18 cellular contexts compared by ENCODE assay signal in the genomic region with DNA sequence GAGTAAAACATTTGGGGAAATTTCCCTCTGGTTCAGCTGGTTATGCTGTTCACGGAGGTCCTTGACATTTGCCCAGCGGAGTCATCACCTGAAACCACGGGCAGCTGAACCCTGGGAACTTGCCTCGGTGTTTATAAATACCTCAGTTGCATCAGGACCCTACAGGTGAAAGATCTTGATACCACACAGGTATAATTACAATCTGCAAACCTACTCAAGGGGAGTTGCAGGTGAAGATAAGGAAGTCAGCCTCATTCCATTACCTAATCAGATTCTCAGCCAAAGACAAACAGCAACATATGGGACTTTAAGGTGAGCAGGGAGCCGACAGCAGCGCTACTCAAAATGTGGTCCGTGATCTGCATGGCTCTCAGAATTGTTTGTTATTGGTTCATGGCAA.
"Had no signal": no experiment of that assay in that cellular context is flagged by ENCODE, and none has a peak within 500 bp of the region (broad histone marks: within the 10 kb centered on the region; RNA-seq: fewer than 3 reads in every experiment).

No MANE protein-coding gene starts in this region.

- H3K27me3 ChIP-seq: colonic mucosa, neutrophil, right atrium auricular region, stomach, transverse colon had no signal

- ATAC-seq: left colon; naive thymus-derived CD4-positive, alpha-beta T cell had no signal

- H3K27ac ChIP-seq: colonic mucosa, neutrophil, right atrium auricular region, stomach, thoracic aorta, transverse colon had no signal

- H3K4me3 Mint-ChIP-seq: naive thymus-derived CD4-positive, alpha-beta T cell; nephron progenitor cell had no signal

- H3K27me3 Mint-ChIP-seq: naive thymus-derived CD4-positive, alpha-beta T cell had no signal

- H3K9me3 ChIP-seq: colonic mucosa, neutrophil, right atrium auricular region, stomach, thoracic aorta, transverse colon had no signal

- H3K36me3 Mint-ChIP-seq: naive thymus-derived CD4-positive, alpha-beta T cell had no signal

- H3K9me3 Mint-ChIP-seq: naive thymus-derived CD4-positive, alpha-beta T cell; nephron progenitor cell had no signal

- H3K27ac Mint-ChIP-seq: naive thymus-derived CD4-positive, alpha-beta T cell; nephron progenitor cell had no signal

- DNase-seq: colonic mucosa; effector CD4-positive, alpha-beta T cell; foreskin melanocyte; head of caudate nucleus; hippocampal formation; left colon; naive thymus-derived CD4-positive, alpha-beta T cell; nephron progenitor cell; posterior cingulate gyrus; small intestine; stimulated activated CD4-positive, alpha-beta T cell treated with anti-CD3 and anti-CD28 coated beads, Interleukin-12 subunit alpha, Interleukin-12 subunit beta, amount 100 ng/mL, for 4 hours; stimulated activated naive CD4-positive, alpha-beta T cell; stomach; substantia nigra; transverse colon had no signal

- H3K36me3 ChIP-seq: colonic mucosa, neutrophil, right atrium auricular region, stomach, thoracic aorta, transverse colon had no signal

- H3K4me1 ChIP-seq: colonic mucosa, right atrium auricular region, transverse colon had no signal

- H3K4me3 ChIP-seq: colonic mucosa, right atrium auricular region, stomach, thoracic aorta, transverse colon had no signal
